In the genomic region with DNA sequence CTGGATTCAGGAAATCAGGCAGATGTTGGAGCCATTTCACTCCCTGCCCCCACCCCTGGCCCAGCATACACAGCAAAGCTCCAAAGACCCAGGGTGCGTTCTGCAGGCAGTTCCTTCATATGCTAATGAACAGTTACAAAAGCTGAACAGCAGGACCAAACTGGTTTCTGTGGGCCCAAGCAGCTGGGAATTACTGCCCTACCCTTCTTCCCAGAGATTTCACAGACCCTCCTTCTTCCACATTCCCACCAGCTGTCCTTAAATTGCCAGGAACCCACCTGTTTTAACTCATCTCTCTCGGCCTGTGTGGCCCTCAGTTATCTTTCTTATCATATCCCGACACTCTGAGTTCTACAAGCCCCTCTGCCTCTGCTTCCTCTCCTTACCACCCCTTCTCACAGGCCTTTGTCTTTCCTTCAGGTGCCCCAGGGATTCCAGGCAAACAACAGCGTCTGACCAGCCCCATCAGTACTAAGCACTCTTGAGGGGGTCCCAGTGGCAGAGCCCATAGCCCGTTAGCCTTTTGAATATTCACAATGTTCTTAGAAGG, we compare ENCODE assay signal across 18 cellular contexts. TPM values are rescaled to one million over a fixed set of nuclear protein-coding genes. Genes with fewer than 3 reads are reported as not detected.
DNase-seq lines count a peak whose midpoint lies in the region; ATAC-seq, FAIRE-seq and TF ChIP-seq lines count a peak whose summit lies in the region.
"Had no signal": no experiment of that assay in that cellular context is flagged by ENCODE, and none has a peak within 500 bp of the region (broad histone marks: within the 10 kb centered on the region; RNA-seq: fewer than 3 reads in every experiment).

No MANE protein-coding gene starts in this region.

- no peak for ATAC-seq in activated naive CD8-positive, alpha-beta T cell treated with anti-CD3 and anti-CD28 coated beads, Interleukin-2, amount 50 U/mL, for 24 hours
- no peak for ATAC-seq in GM19023 (IDR thresholded peaks at IDR 0.05; ENCODE audit: unreplicated experiment)
- ATAC-seq in activated T-cell treated with anti-CD3 and anti-CD28 coated beads, Interleukin-2, amount 50 U/mL, for 72 hours (replicated peaks in 1 of 2) = no peak
- ATAC-seq: activated CD4-positive, alpha-beta T cell treated with anti-CD3 and anti-CD28 coated beads for 36 hours had no signal

- H3K4me1 ChIP-seq in endothelial cell of umbilical vein (ENCODE audit: control insufficient read depth, extremely low read depth, insufficient read depth, low read length) = peaks cover 30% of the 10 kb centered on the region
- H3K4me1 ChIP-seq in mesodermal cell (ENCODE audit: control insufficient read depth, insufficient read depth, low read length, poor library complexity, severe bottlenecking) = peaks cover 45% of the 10 kb centered on the region

- TF ChIP-seq POLR2A in endothelial cell of umbilical vein (IDR thresholded peaks at IDR 0.05; ENCODE audit: low read depth, low read length) = no peak

- TF ChIP-seq CTCF in endothelial cell of umbilical vein (IDR thresholded peaks at IDR 0.05; ENCODE audit: extremely low read depth in 1 of 2, insufficient read depth in 1 of 2, low read depth in 1 of 2, low read length in 2 of 2) = no peak

- no TSS peak for BruUV-seq in endothelial cell of umbilical vein (replicated peaks; lab: Mats Ljungman, UMichigan)

- FAIRE-seq in endothelial cell of umbilical vein (lab: Jason Lieb, UNC) = no peak
- FAIRE-seq: endometrium had no signal

- H3K27ac Mint-ChIP-seq in activated naive CD8-positive, alpha-beta T cell treated with anti-CD3 and anti-CD28 coated beads, Interleukin-2, amount 50 U/mL, for 24 hours = no peak overlapping the region
- H3K27ac Mint-ChIP-seq in activated T-cell treated with anti-CD3 and anti-CD28 coated beads, Interleukin-2, amount 50 U/mL, for 72 hours = no peak overlapping the region
- H3K27ac Mint-ChIP-seq: activated CD4-positive, alpha-beta T cell treated with anti-CD3 and anti-CD28 coated beads for 36 hours; activated T-helper 2 cell treated with anti-CD3 and anti-CD28 coated beads, Interferon-gamma antibody, Interleukin-2, Interleukin-4, amounts not matched to agents 10 μg/mL and 5 μg/mL and 100 μg/mL, durations not matched to agents 14 hours and 24 hours and 36 hours; mesothelial cell of epicardium had no signal

- no peaks in the 10 kb centered on the region for H3K36me3 Mint-ChIP-seq in activated naive CD8-positive, alpha-beta T cell treated with anti-CD3 and anti-CD28 coated beads, Interleukin-2, amount 50 U/mL, for 24 hours (ENCODE audit: low read depth)
- H3K36me3 Mint-ChIP-seq in activated T-cell treated with anti-CD3 and anti-CD28 coated beads, Interleukin-2, amount 50 U/mL, for 72 hours (ENCODE audit: insufficient read depth in 2 of 2) = peaks cover 0 to under 1% of the 10 kb centered on the region in 2 donors
- H3K36me3 Mint-ChIP-seq: mesothelial cell of epicardium had no signal

- POLR2A ChIA-PET in endothelial cell of umbilical vein (lab: Charles Lee) = interaction anchor here (2.4 kb wide), 1 partner anchor 18 kb away, joined by 9 read pairs; no protein-coding TSS in a partner anchor

- H3K27me3 ChIP-seq in endothelial cell of umbilical vein (ENCODE audit: control insufficient read depth in 2 of 2, insufficient read depth in 2 of 2, low read length in 2 of 2) = no peaks in the 10 kb centered on the region

- DNase-seq in Daoy (ENCODE audit: low read depth) = peak; percentile 52
- peak; percentile 31 for DNase-seq in NCI-H69 (lab: John Stamatoyannopoulos, UW)
- DNase-seq in endothelial cell of umbilical vein (ENCODE audit: low read depth, low spot score) = no peak
- no peak for DNase-seq in activated naive CD8-positive, alpha-beta T cell treated with anti-CD3 and anti-CD28 coated beads, Interleukin-2, amount 50 U/mL, for 24 hours
- DNase-seq in NCI-H2171 (lab: John Stamatoyannopoulos, UW) = no peak
- no peak for DNase-seq in activated T-cell treated with anti-CD3 and anti-CD28 coated beads, Interleukin-2, amount 50 U/mL, for 72 hours
- DNase-seq: activated CD4-positive, alpha-beta T cell treated with anti-CD3 and anti-CD28 coated beads for 36 hours; NCI-H2171 treated with DMSO at 0.1 percent for 48 hours; stimulated activated CD4-positive, alpha-beta T cell treated with anti-CD3 and anti-CD28 coated beads, Interleukin-4, amount 100 ng/mL, for 24 hours; stimulated activated naive CD4-positive, alpha-beta T cell treated with Interleukin-2 at 50 U/mL for 16 hours; T-helper 2 cell had no signal

- no peaks in the 10 kb centered on the region for H3K79me2 ChIP-seq in endothelial cell of umbilical vein (ENCODE audit: control insufficient read depth, insufficient read depth, low read length)

- 8 to 10% methylated on average over 5 of the region's 5 CpGs for WGBS in mesodermal cell (ENCODE audit: insufficient coverage in 2 of 2), 2 experiments

- H3K27ac ChIP-seq in endothelial cell of umbilical vein (ENCODE audit: insufficient read depth, low read depth, low read length) (peak overlapping the region; percentile 83), mesodermal cell (ENCODE audit: low read depth, low read length, severe bottlenecking) (peak overlapping the region; percentile 97)

- H3K9ac ChIP-seq in endothelial cell of umbilical vein (replicated peaks; ENCODE audit: extremely low read depth, insufficient read depth, low read length) = no peak overlapping the region

- H3K9me3 ChIP-seq in endothelial cell of umbilical vein (replicated peaks; ENCODE audit: control insufficient read depth, insufficient read depth, low read length) (no peaks in the 10 kb centered on the region), mesodermal cell (ENCODE audit: control insufficient read depth, low read length) (peaks cover 8% of the 10 kb centered on the region)

- intact Hi-C loops in endothelial cell of umbilical vein (cut with micrococcal nuclease) = no loop called here

- H2AFZ ChIP-seq in endothelial cell of umbilical vein (ENCODE audit: low read depth, low read length) = peak overlapping the region; percentile 67

- H3K27me3 Mint-ChIP-seq in activated naive CD8-positive, alpha-beta T cell treated with anti-CD3 and anti-CD28 coated beads, Interleukin-2, amount 50 U/mL, for 24 hours = no peaks in the 10 kb centered on the region
- no peaks in the 10 kb centered on the region for H3K27me3 Mint-ChIP-seq in activated T-cell treated with anti-CD3 and anti-CD28 coated beads, Interleukin-2, amount 50 U/mL, for 72 hours (ENCODE audit: low read depth)

- dilution Hi-C loops in endothelial cell of umbilical vein (cut with MboI; ENCODE audit: extremely low pct_ligation_motif_present, low sequenced_read_pairs) = loop anchor here (25.0 kb wide), 1 partner anchor 121 kb away; no protein-coding TSS in a partner anchor

- peak overlapping the region; percentile 21 for H3K4me2 ChIP-seq in endothelial cell of umbilical vein (ENCODE audit: insufficient read depth, low read length)

- no peaks in the 10 kb centered on the region for H3K9me3 Mint-ChIP-seq in activated naive CD8-positive, alpha-beta T cell treated with anti-CD3 and anti-CD28 coated beads, Interleukin-2, amount 50 U/mL, for 24 hours
- no peaks in the 10 kb centered on the region for H3K9me3 Mint-ChIP-seq in activated T-cell treated with anti-CD3 and anti-CD28 coated beads, Interleukin-2, amount 50 U/mL, for 72 hours
- H3K9me3 Mint-ChIP-seq: activated T-helper 2 cell treated with anti-CD3 and anti-CD28 coated beads, Interferon-gamma antibody, Interleukin-2, Interleukin-4, amounts not matched to agents 10 μg/mL and 5 μg/mL and 100 μg/mL, durations not matched to agents 14 hours and 24 hours and 36 hours had no signal

- H3K4me1 Mint-ChIP-seq in activated naive CD8-positive, alpha-beta T cell treated with anti-CD3 and anti-CD28 coated beads, Interleukin-2, amount 50 U/mL, for 24 hours = no peaks in the 10 kb centered on the region
- H3K4me1 Mint-ChIP-seq in activated T-cell treated with anti-CD3 and anti-CD28 coated beads, Interleukin-2, amount 50 U/mL, for 72 hours (ENCODE audit: low read depth) = peaks cover 6% of the 10 kb centered on the region

- no peaks in the 10 kb centered on the region for H4K20me1 ChIP-seq in endothelial cell of umbilical vein (replicated peaks; ENCODE audit: control insufficient read depth, extremely low read depth, insufficient read depth, low read length)

- no peaks in the 10 kb centered on the region for H3K36me3 ChIP-seq in endothelial cell of umbilical vein (ENCODE audit: control insufficient read depth in 2 of 2, extremely low read depth in 1 of 2, insufficient read depth in 2 of 2, low read length in 2 of 2)
- no peaks in the 10 kb centered on the region for H3K36me3 ChIP-seq in mesodermal cell (ENCODE audit: control insufficient read depth, insufficient read depth, low read length)

- no peak overlapping the region for H3K4me3 Mint-ChIP-seq in activated naive CD8-positive, alpha-beta T cell treated with anti-CD3 and anti-CD28 coated beads, Interleukin-2, amount 50 U/mL, for 24 hours
- H3K4me3 Mint-ChIP-seq in activated T-cell treated with anti-CD3 and anti-CD28 coated beads, Interleukin-2, amount 50 U/mL, for 72 hours = no peak overlapping the region
- H3K4me3 Mint-ChIP-seq: activated CD4-positive, alpha-beta T cell treated with anti-CD3 and anti-CD28 coated beads for 36 hours; mesothelial cell of epicardium had no signal

- H3K9me1 ChIP-seq in endothelial cell of umbilical vein (replicated peaks; ENCODE audit: control insufficient read depth, extremely low read depth, insufficient read depth, low read length) = no peaks in the 10 kb centered on the region

- H3K4me3 ChIP-seq in endothelial cell of umbilical vein (replicated peaks in 1 of 3; ENCODE audit: insufficient read depth in 1 of 3, low read depth in 1 of 3, low read length in 3 of 3) (no peak overlapping the region), mesodermal cell (ENCODE audit: extremely low read depth, insufficient read depth, low read length, poor library complexity, severe bottlenecking) (peak overlapping the region; percentile 5)

- CTCF ChIA-PET in endothelial cell of umbilical vein (lab: Charles Lee) = interaction anchor here (1.2 to 4.4 kb wide), 7 partner anchors 10 to 206 kb away, joined by 3 to 52 read pairs (median 8); a partner anchor contains a TSS

RNA-seq across cellular contexts. Expression of a gene that starts 10.6 kb away (rescaled TPM):
- total RNA-seq in Daoy (2014; rRNA removed; shearing (Covaris generic)) = 154 and 185 TPM in 2 replicates
- total RNA-seq in endothelial cell of umbilical vein = 21.9 and 42.6 TPM in 2 replicates
- 20.7 and 21.8 TPM in 2 replicates for polyA plus RNA-seq in endothelial cell of umbilical vein
- 20.4 and 21.6 TPM in 2 replicates for polyA plus RNA-seq in endothelial cell of umbilical vein (2011; cell fraction: cytosol; rRNA removed)
- 9.3 and 11.9 TPM in 2 replicates for polyA plus RNA-seq in endothelial cell of umbilical vein (2011; cell fraction: nucleus; rRNA removed)
- 68.7 and 80.5 TPM in 2 replicates for polyA plus RNA-seq in endothelial cell of umbilical vein (2012)
- polyA minus RNA-seq in endothelial cell of umbilical vein = 63.3 and 82.4 TPM in 2 replicates
- polyA minus RNA-seq in endothelial cell of umbilical vein (2011; cell fraction: cytosol; rRNA and poly(A)+ RNA removed) = not detected
- 11.8 and 23.2 TPM in 2 replicates for polyA minus RNA-seq in endothelial cell of umbilical vein (2011; cell fraction: nucleus; rRNA and poly(A)+ RNA removed)
- polyA plus RNA-seq in mesodermal cell (2013, experiment 1 of 2) = 193 TPM
- polyA plus RNA-seq in mesodermal cell (2013, experiment 2 of 2) = 155 TPM
- total RNA-seq in activated T-cell treated with anti-CD3 and anti-CD28 coated beads, Interleukin-2, amount 50 U/mL, for 72 hours = 1 to 10 TPM; 1.6 to 1.7 TPM

RNA-seq across cellular contexts. Expression of a gene that starts 41.6 kb away (rescaled TPM):
- total RNA-seq in Daoy (2014; rRNA removed; shearing (Covaris generic)) = 0.46 TPM in 1 of 2 replicates, not detected in the other
- total RNA-seq in endothelial cell of umbilical vein = not detected in 2 replicates
- polyA plus RNA-seq in endothelial cell of umbilical vein = not detected in 2 replicates
- polyA plus RNA-seq in endothelial cell of umbilical vein (2011; cell fraction: cytosol; rRNA removed) = not detected in 2 replicates
- polyA plus RNA-seq in endothelial cell of umbilical vein (2011; cell fraction: nucleus; rRNA removed) = not detected in 2 replicates
- not detected in 2 replicates for polyA plus RNA-seq in endothelial cell of umbilical vein (2012)
- polyA minus RNA-seq in endothelial cell of umbilical vein = not detected in 2 replicates
- not detected for polyA minus RNA-seq in endothelial cell of umbilical vein (2011; cell fraction: cytosol; rRNA and poly(A)+ RNA removed)
- polyA minus RNA-seq in endothelial cell of umbilical vein (2011; cell fraction: nucleus; rRNA and poly(A)+ RNA removed) = not detected in 2 replicates
- 0.48 TPM for polyA plus RNA-seq in mesodermal cell (2013, experiment 1 of 2)
- not detected for polyA plus RNA-seq in mesodermal cell (2013, experiment 2 of 2)
- total RNA-seq in activated T-cell treated with anti-CD3 and anti-CD28 coated beads, Interleukin-2, amount 50 U/mL, for 72 hours = 1 to 10 TPM; 1.7 to 1.9 TPM
- total RNA-seq: MCF 10A, pulmonary artery endothelial cell had no signal

Comparison
In these comparisons a context has a peak if more than half of its experiments do, and no peak if none do; other contexts are left out.
1. DNase-seq: peak in Daoy (single experiment) and NCI-H69 (single experiment); none in endothelial cell of umbilical vein (single experiment), activated naive CD8-positive, alpha-beta T cell treated with anti-CD3 and anti-CD28 coated beads, Interleukin-2, amount 50 U/mL, for 24 hours (single experiment), NCI-H2171 (single experiment) and activated T-cell treated with anti-CD3 and anti-CD28 coated beads, Interleukin-2, amount 50 U/mL, for 72 hours (0 of 2).